In genomic region chr15:48631191-48631770, GRCh38 we compare ENCODE assay signal across 11 cellular contexts. TPM values are rescaled to one million over a fixed set of nuclear protein-coding genes. Genes with fewer than 3 reads are reported as not detected.
DNase-seq lines count a peak whose midpoint lies in the region; ATAC-seq and TF ChIP-seq lines count a peak whose summit lies in the region.
"Had no signal": no experiment of that assay in that cellular context is flagged by ENCODE, and none has a peak within 500 bp of the region (broad histone marks: within the 10 kb centered on the region; RNA-seq: fewer than 3 reads in every experiment).

No MANE protein-coding gene starts in this region.

- H3K9me3 ChIP-seq in BE2C: no peaks in the 10 kb centered on the region
- no peaks in the 10 kb centered on the region for H3K9me3 ChIP-seq in ascending aorta
- H3K9me3 ChIP-seq in right cardiac atrium (ENCODE audit: control insufficient read depth, low read length): no peaks in the 10 kb centered on the region
- H3K9me3 ChIP-seq in spleen: no peaks in the 10 kb centered on the region

- ATAC-seq in GM21717 (IDR thresholded peaks at IDR 0.05; ENCODE audit: unreplicated experiment) (peak; percentile 71), right cardiac atrium (peak; percentile 58 to 88)

- 42% methylated on average over 8 of the region's 8 CpGs for WGBS in right cardiac atrium
- WGBS in spleen, 5 donors: 67 to 88% (median 79%) methylated on average over 8 of the region's 8 CpGs

- no peak for TF ChIP-seq POLR2A in spleen (IDR thresholded peaks at IDR 0.05)

- H3K36me3 ChIP-seq in BE2C: no peaks in the 10 kb centered on the region
- no peaks in the 10 kb centered on the region for H3K36me3 ChIP-seq in ascending aorta
- H3K36me3 ChIP-seq in spleen: no peaks in the 10 kb centered on the region

- H3K4me1 ChIP-seq in BE2C (peaks cover 6% of the 10 kb centered on the region; the same call in 1 of the 2 replicates), ascending aorta (peaks cover 7 to 39% of the 10 kb centered on the region in 2 donors), right cardiac atrium (ENCODE audit: control insufficient read depth, insufficient read depth, low read length) (peaks cover 16% of the 10 kb centered on the region), spleen (peaks cover 0 to 5% (median 0%) of the 10 kb centered on the region in 6 donors)

- H3K27ac ChIP-seq in ascending aorta: peak overlapping the region; percentile 28 to 31
- H3K27ac ChIP-seq in right cardiac atrium (ENCODE audit: low read length): no peak overlapping the region
- H3K27ac ChIP-seq in spleen: no peak overlapping the region

- H3K4me3 ChIP-seq in BE2C (ENCODE audit: low read depth, low read length): no peak overlapping the region
- no peak overlapping the region for H3K4me3 ChIP-seq in ascending aorta
- H3K4me3 ChIP-seq in right cardiac atrium (ENCODE audit: low read length): no peak overlapping the region
- no peak overlapping the region for H3K4me3 ChIP-seq in spleen

- DNase-seq in BE2C: peak; percentile 22
- DNase-seq in ascending aorta (ENCODE audit: low spot score in 2 of 2): no peak
- peak in 2 of 3 donors; percentile 49 to 51 for DNase-seq in right cardiac atrium
- no peak for DNase-seq in HK-2 (ENCODE audit: unreplicated experiment)
- DNase-seq in spleen: no peak
- no peak for DNase-seq in NCI-H1048 (lab: John Stamatoyannopoulos, UW)
- DNase-seq: CD4-positive, alpha-beta memory T cell; kidney glomerular epithelial cell; SHP77; stimulated activated CD4-positive, alpha-beta T cell treated with anti-CD3 and anti-CD28 coated beads, Interleukin-12 subunit alpha, Interleukin-12 subunit beta, amount 100 ng/mL, for 4 hours had no signal

- TF ChIP-seq CTCF in BE2C (IDR thresholded peaks at IDR 0.05; ENCODE audit: low read depth, low read length) (no peak), ascending aorta (IDR thresholded peaks at IDR 0.05) (no peak), spleen (IDR thresholded peaks at IDR 0.05 in 8 of 11, conservative IDR thresholded peaks at IDR 0.05 in 3 of 11) (no peak)

- H3K27me3 ChIP-seq in BE2C (no peaks in the 10 kb centered on the region), ascending aorta (no peaks in the 10 kb centered on the region), right cardiac atrium (ENCODE audit: control insufficient read depth, insufficient read depth) (no peaks in the 10 kb centered on the region), spleen (replicated peaks in 1 of 7) (no peaks in the 10 kb centered on the region)

- intact Hi-C loops in ascending aorta (cut with DNase I): no loop called here
- intact Hi-C loops in right cardiac atrium (cut with DNase I): no loop called here
- intact Hi-C loops in spleen (cut with DNase I; ENCODE audit: low total_unique reads): loop anchor here (10.0 kb wide), 1 partner anchor 116 kb away; no protein-coding TSS in a partner anchor

RNA-seq across cellular contexts. Expression of gene FBN1, which starts 14.2 kb away (rescaled TPM):
- polyA plus RNA-seq in BE2C (2012; ENCODE audit: insufficient read depth, insufficient read length, low read depth): 52.1 TPM
- total RNA-seq in ascending aorta (164 TPM), right cardiac atrium (100 to 1,000 TPM in 1 of 4 donors, 10 to 100 TPM in 3; 31.3 to 101 (median 64.0) TPM), spleen (100 to 1,000 TPM in 2 of 7 donors, 10 to 100 TPM in 5; 27.2 to 139 (median 58.1) TPM)
- polyA plus RNA-seq in right cardiac atrium (17.9 TPM), spleen (1 to 10 TPM; 3.2 to 6.7 (median 5.0) TPM)
- polyA plus RNA-seq: CD4-positive, alpha-beta memory T cell had no signal

Comparison
In these comparisons a context has a peak if more than half of its experiments do, and no peak if none do; other contexts are left out.
1. DNase-seq: peak in BE2C (single experiment) and right cardiac atrium (2 of 3); none in ascending aorta (0 of 2), HK-2 (single experiment), spleen (single experiment) and NCI-H1048 (single experiment).
2. H3K27ac ChIP-seq: peak in ascending aorta (2 of 2); none in right cardiac atrium (single experiment) and spleen (0 of 8).